Comparison of ENCODE assay signal across 8 cellular contexts in genomic region chr4:1043658-1044468, GRCh38. TPM values are rescaled to one million over a fixed set of nuclear protein-coding genes. Genes with fewer than 3 reads are reported as not detected.
DNase-seq lines count a peak whose midpoint lies in the region; ATAC-seq and TF ChIP-seq lines count a peak whose summit lies in the region.

No MANE protein-coding gene starts in this region.

- no peaks in the 10 kb centered on the region for H3K9me3 ChIP-seq in ascending aorta
- H3K9me3 ChIP-seq in skeletal muscle tissue (ENCODE audit: control insufficient read depth in 3 of 3, low read length in 3 of 3): no peaks in the 10 kb centered on the region

- H3K9ac ChIP-seq in skeletal muscle tissue (ENCODE audit: low read depth in 1 of 3, low read length in 3 of 3): peak overlapping the region in 1 of 3 donors; percentile 16

- peak overlapping the region; percentile 80 to 95 for H3K27ac ChIP-seq in ascending aorta
- H3K27ac ChIP-seq in skeletal muscle tissue (ENCODE audit: low read depth, low read length): peak overlapping the region; percentile 49

- peak overlapping the region; percentile 35 to 56 for H3K4me3 ChIP-seq in ascending aorta
- H3K4me3 ChIP-seq in skeletal muscle tissue (ENCODE audit: low read length in 3 of 3): peak overlapping the region in 1 of 3 donors; percentile 29

- peak; percentile 67 for DNase-seq in Ammon's horn (ENCODE audit: low spot score)
- peak; percentile 79 for DNase-seq in HuH-7.5 (ENCODE audit: low spot score)
- peak; percentile 94 to 99 for DNase-seq in ascending aorta (ENCODE audit: low spot score in 2 of 2)
- DNase-seq in hippocampal formation (lab: John Stamatoyannopoulos, UW): peak; percentile 20 to 38
- no peak for DNase-seq in NCI-H748 treated with DMSO at 0.1 percent for 48 hours (lab: John Stamatoyannopoulos, UW)
- no peak for DNase-seq in NCI-H524 (lab: John Stamatoyannopoulos, UW)

- intact Hi-C loops in ascending aorta (cut with DNase I): loop anchor here (1.0 to 10.0 kb wide), 4 partner anchors 10 to 301 kb away; partner anchors contain the start of gene UVSSA

- peaks cover 38 to 73% of the 10 kb centered on the region in 2 donors for H3K4me1 ChIP-seq in ascending aorta
- H3K4me1 ChIP-seq in skeletal muscle tissue (ENCODE audit: control insufficient read depth in 3 of 3, insufficient read depth in 3 of 3, low read length in 3 of 3): peaks cover 31 to 59% (median 37%) of the 10 kb centered on the region in 3 donors

- no peak for TF ChIP-seq CTCF in ascending aorta (IDR thresholded peaks at IDR 0.05)

- no peak for ATAC-seq in GM19324 (IDR thresholded peaks at IDR 0.05; ENCODE audit: low FRiP score, unreplicated experiment)

- H3K36me3 ChIP-seq in ascending aorta (no peaks in the 10 kb centered on the region), skeletal muscle tissue (ENCODE audit: control insufficient read depth in 3 of 3, insufficient read depth in 3 of 3, low read length in 3 of 3) (no peaks in the 10 kb centered on the region)

- H3K27me3 ChIP-seq in ascending aorta (no peaks in the 10 kb centered on the region), skeletal muscle tissue (ENCODE audit: control insufficient read depth in 3 of 3, insufficient read depth in 3 of 3, low read length in 3 of 3) (peaks cover 46 to 72% (median 59%) of the 10 kb centered on the region in 3 donors)

RNA-seq across cellular contexts. Expression of gene FGFRL1, which starts 32.4 kb away (rescaled TPM):
- total RNA-seq in ascending aorta (79.1 TPM), skeletal muscle tissue (54.3 TPM)

RNA-seq across cellular contexts. Expression of gene SLC26A1, which starts 50.7 kb away (rescaled TPM):
- total RNA-seq in ascending aorta (not detected), skeletal muscle tissue (not detected)

RNA-seq across cellular contexts. Expression of gene IDUA, which starts 57.0 kb away (rescaled TPM):
- total RNA-seq in ascending aorta: 118 TPM
- total RNA-seq in skeletal muscle tissue: 1.0 TPM

Comparison
In these comparisons a context has a peak if more than half of its experiments do, and no peak if none do; other contexts are left out.
1. DNase-seq: peak in Ammon's horn (single experiment), HuH-7.5 (single experiment), ascending aorta (2 of 2) and hippocampal formation (2 of 2); none in NCI-H748 treated with DMSO at 0.1 percent for 48 hours (single experiment) and NCI-H524 (0 of 2).
2. RNA of gene IDUA, which starts 57.0 kb away (total RNA-seq): 118 TPM in ascending aorta (single experiment); 1.0 TPM in skeletal muscle tissue (single experiment); every median in the first group is over 10 times any median in the second.